ENCODE assay signal across 23 cellular contexts in genomic region chr5:79985288-79985687, GRCh38.
"Had no signal": no experiment of that assay in that cellular context is flagged by ENCODE, and none has a peak within 500 bp of the region (broad histone marks: within the 10 kb centered on the region; RNA-seq: fewer than 3 reads in every experiment).

No MANE protein-coding gene starts in this region.

- H3K27ac ChIP-seq: breast epithelium, colonic mucosa, Peyer's patch, RWPE1, SJCRH30 had no signal

- H3K36me3 ChIP-seq: breast epithelium had no signal

- H3K9me3 Mint-ChIP-seq: activated naive CD8-positive, alpha-beta T cell treated with anti-CD3 and anti-CD28 coated beads, Interleukin-2, amount 10 ng/mL, durations not matched to agents 7 days and 5 days; WTC11 had no signal

- DNase-seq: activated CD4-positive, CD25-positive, alpha-beta regulatory T cell treated with anti-CD3 and anti-CD28 coated beads, Interleukin-2, amount 50 U/mL, for 72 hours; activated gamma-delta T cell treated with Interleukin-2 at 50 U/mL for 16 hours; activated naive CD8-positive, alpha-beta T cell treated with anti-CD3 and anti-CD28 coated beads, Interleukin-2, amount 10 ng/mL, durations not matched to agents 7 days and 5 days; aorta; caudate nucleus; colonic mucosa; KG1; NCI-H1105; NCI-H1436 treated with DMSO at 0.1 percent for 48 hours; NCI-H187; NCI-H2081; NCI-H510A treated with DMSO at 0.1 percent for 48 hours; NCI-H69; NK-92 treated with Interleukin-12 subunit alpha and Interleukin-12 subunit beta, amount 100 ng/mL, for 24 hours; Peyer's patch; Right ventricle myocardium superior; SJCRH30; SK-N-SH; T-helper 9 cell had no signal

- H3K4me2 ChIP-seq: SK-N-SH had no signal

- H3K4me1 ChIP-seq: breast epithelium, colonic mucosa had no signal

- H3K4me3 ChIP-seq: breast epithelium, colonic mucosa, Peyer's patch, SJCRH30 had no signal

- H3K27ac Mint-ChIP-seq: activated naive CD8-positive, alpha-beta T cell treated with anti-CD3 and anti-CD28 coated beads, Interleukin-2, amount 10 ng/mL, durations not matched to agents 7 days and 5 days; WTC11 had no signal

- H3K9me3 ChIP-seq: breast epithelium, colonic mucosa, Peyer's patch, SJCRH30, SK-N-SH had no signal

- H3K27me3 ChIP-seq: breast epithelium, colonic mucosa, Peyer's patch, SJCRH30 had no signal

- H3K27me3 Mint-ChIP-seq: activated naive CD8-positive, alpha-beta T cell treated with anti-CD3 and anti-CD28 coated beads, Interleukin-2, amount 10 ng/mL, durations not matched to agents 7 days and 5 days; IgD-negative memory B cell had no signal

- H3K4me3 Mint-ChIP-seq: activated naive CD8-positive, alpha-beta T cell treated with anti-CD3 and anti-CD28 coated beads, Interleukin-2, amount 10 ng/mL, durations not matched to agents 7 days and 5 days; IgD-negative memory B cell; WTC11 had no signal

- ATAC-seq: WTC11 had no signal

- H3K9ac ChIP-seq: SK-N-SH had no signal
